Comparison of ENCODE assay signal across 21 cellular contexts in the genomic region with DNA sequence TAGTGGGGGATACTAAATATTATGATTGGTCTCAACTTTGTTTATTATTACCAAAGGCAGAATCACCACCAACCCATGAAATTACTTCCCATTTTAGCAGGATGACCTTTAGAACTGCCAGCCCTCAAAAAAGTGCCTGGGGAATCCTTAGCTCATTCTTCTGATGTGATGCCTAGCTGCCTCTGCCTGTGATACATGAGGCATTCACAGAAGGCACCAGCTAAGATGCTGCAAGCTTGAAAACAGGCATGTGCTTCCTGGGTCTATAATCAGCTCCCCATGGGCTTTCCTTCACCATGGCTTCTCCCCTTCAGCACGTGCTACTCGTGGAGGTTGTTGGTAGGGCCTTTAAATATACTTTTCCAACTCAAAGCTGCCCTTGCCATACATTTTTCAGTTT. TPM values are rescaled to one million over a fixed set of nuclear protein-coding genes. Genes with fewer than 3 reads are reported as not detected.
DNase-seq lines count a peak whose midpoint lies in the region; ATAC-seq and TF ChIP-seq lines count a peak whose summit lies in the region.
"Had no signal": no experiment of that assay in that cellular context is flagged by ENCODE, and none has a peak within 500 bp of the region (broad histone marks: within the 10 kb centered on the region; RNA-seq: fewer than 3 reads in every experiment).

No MANE protein-coding gene starts in this region.

- H2AFZ ChIP-seq in osteoblast (ENCODE audit: low read length), result no peak overlapping the region

- no peaks in the 10 kb centered on the region for H3K9me3 Mint-ChIP-seq in nephron progenitor cell
- H3K9me3 Mint-ChIP-seq: stimulated activated effector memory CD8-positive, alpha-beta T cell treated with anti-CD3 and anti-CD28 coated beads, Interleukin-12 subunit alpha, Interleukin-12 subunit beta, amount 100 ng/mL, for 72 hours had no signal

- no peaks in the 10 kb centered on the region for H3K27me3 Mint-ChIP-seq in nephron progenitor cell (ENCODE audit: low read depth, poor library complexity)

- no peaks in the 10 kb centered on the region for H4K20me1 ChIP-seq in osteoblast (ENCODE audit: insufficient read depth, low read length)

- TF ChIP-seq CTCF in 22Rv1 (IDR thresholded peaks at IDR 0.05) (no peak), choroid plexus epithelial cell (conservative IDR thresholded peaks at IDR 0.05; ENCODE audit: low read depth, low read length) (no peak), osteoblast (IDR thresholded peaks at IDR 0.05; ENCODE audit: extremely low read depth, low read depth, low read length) (no peak), nephron progenitor cell (IDR thresholded peaks at IDR 0.05) (no peak)

- H3K4me1 Mint-ChIP-seq in nephron progenitor cell, result peaks cover 12% of the 10 kb centered on the region
- H3K4me1 Mint-ChIP-seq: stimulated activated effector memory CD8-positive, alpha-beta T cell treated with anti-CD3 and anti-CD28 coated beads, Interleukin-12 subunit alpha, Interleukin-12 subunit beta, amount 100 ng/mL, for 72 hours had no signal

- H3K79me2 ChIP-seq in osteoblast (ENCODE audit: insufficient read depth, low read length), result no peaks in the 10 kb centered on the region

- no peak overlapping the region for H3K4me3 Mint-ChIP-seq in nephron progenitor cell
- H3K4me3 Mint-ChIP-seq: stimulated activated effector memory CD8-positive, alpha-beta T cell treated with anti-CD3 and anti-CD28 coated beads, Interleukin-12 subunit alpha, Interleukin-12 subunit beta, amount 100 ng/mL, for 72 hours; type B pancreatic cell had no signal

- DNase-seq in HCEC 1CT, result peak; percentile 19
- DNase-seq in choroid plexus epithelial cell (ENCODE audit: low read depth), result peak; percentile 50
- no peak for DNase-seq in osteoblast (ENCODE audit: insufficient read length, low spot score, missing footprints)
- DNase-seq in nephron progenitor cell, result no peak
- DNase-seq in effector CD8-positive, alpha-beta T cell (lab: John Stamatoyannopoulos, UW), result no peak
- no peak for DNase-seq in GF-D8 (lab: John Stamatoyannopoulos, UW)
- DNase-seq: ACHN; activated CD4-positive, alpha-beta T cell treated with anti-CD3 and anti-CD28 coated beads for 4 hours; activated naive CD4-positive, alpha-beta T cell treated with anti-CD3 and anti-CD28 coated beads, Interleukin-2, amount 50 U/mL, for 16 hours; esophagus squamous epithelium; left colon; mucosa of descending colon; occipital lobe; Right ventricle myocardium superior had no signal

- no peaks in the 10 kb centered on the region for H3K36me3 ChIP-seq in osteoblast (ENCODE audit: insufficient read depth, low read length)
- H3K36me3 ChIP-seq: esophagus squamous epithelium had no signal

- H3K27ac Mint-ChIP-seq in nephron progenitor cell, result no peak overlapping the region
- H3K27ac Mint-ChIP-seq: stimulated activated effector memory CD8-positive, alpha-beta T cell treated with anti-CD3 and anti-CD28 coated beads, Interleukin-12 subunit alpha, Interleukin-12 subunit beta, amount 100 ng/mL, for 72 hours; type B pancreatic cell had no signal

- ATAC-seq in HG02885 (IDR thresholded peaks at IDR 0.05; ENCODE audit: poor library complexity, unreplicated experiment), result no peak
- ATAC-seq: K562; stimulated activated effector memory CD8-positive, alpha-beta T cell treated with anti-CD3 and anti-CD28 coated beads, Interleukin-12 subunit alpha, Interleukin-12 subunit beta, amount 100 ng/mL, for 72 hours had no signal

- H3K27me3 ChIP-seq in osteoblast (ENCODE audit: insufficient read depth, low read length), result no peaks in the 10 kb centered on the region
- H3K27me3 ChIP-seq: esophagus squamous epithelium had no signal

- peak overlapping the region; percentile 55 for H3K4me2 ChIP-seq in osteoblast (ENCODE audit: insufficient read depth, low read length)

- peaks cover 16% of the 10 kb centered on the region for H3K4me1 ChIP-seq in osteoblast (ENCODE audit: insufficient read depth, low read length)

- H3K4me3 ChIP-seq in choroid plexus epithelial cell (ENCODE audit: low read depth, low read length) (no peak overlapping the region), osteoblast (ENCODE audit: insufficient read depth, low read length) (no peak overlapping the region)
- H3K4me3 ChIP-seq: esophagus squamous epithelium, K562, mucosa of descending colon, smooth muscle cell had no signal

- no peaks in the 10 kb centered on the region for H3K36me3 Mint-ChIP-seq in nephron progenitor cell (ENCODE audit: low read depth)
- H3K36me3 Mint-ChIP-seq: stimulated activated effector memory CD8-positive, alpha-beta T cell treated with anti-CD3 and anti-CD28 coated beads, Interleukin-12 subunit alpha, Interleukin-12 subunit beta, amount 100 ng/mL, for 72 hours; type B pancreatic cell had no signal

- no peaks in the 10 kb centered on the region for H3K9me3 ChIP-seq in osteoblast (ENCODE audit: low read depth, low read length)
- H3K9me3 ChIP-seq: esophagus squamous epithelium, mucosa of descending colon had no signal

- peak overlapping the region; percentile 58 for H3K27ac ChIP-seq in 22Rv1
- peak overlapping the region; percentile 45 for H3K27ac ChIP-seq in osteoblast (ENCODE audit: low read depth, low read length)
- H3K27ac ChIP-seq: HL-60 had no signal

RNA-seq across cellular contexts. Expression of a gene that starts 50.4 kb away (rescaled TPM):
- total RNA-seq in osteoblast, result 2.2 and 3.5 TPM in 2 replicates

Comparison
In these comparisons a context has a peak if more than half of its experiments do, and no peak if none do; other contexts are left out.
1. DNase-seq: peak in HCEC 1CT (single experiment) and choroid plexus epithelial cell (single experiment); none in osteoblast (single experiment), nephron progenitor cell (single experiment), effector CD8-positive, alpha-beta T cell (single experiment) and GF-D8 (single experiment).